19 cellular contexts compared by ENCODE assay signal in genomic region chr5:139885172-139885856, GRCh38.
DNase-seq lines count a peak whose midpoint lies in the region; ATAC-seq and TF ChIP-seq lines count a peak whose summit lies in the region.
"Had no signal": no experiment of that assay in that cellular context is flagged by ENCODE, and none has a peak within 500 bp of the region (broad histone marks: within the 10 kb centered on the region; RNA-seq: fewer than 3 reads in every experiment).

No MANE protein-coding gene starts in this region.

- ATAC-seq in central memory CD8-positive, alpha-beta T cell (replicated peaks; ENCODE audit: extremely low read depth, poor library complexity, severe bottlenecking): no peak
- ATAC-seq in psoas muscle: no peak
- ATAC-seq: A549 had no signal

- H3K27me3 Mint-ChIP-seq in MCF 10A (ENCODE audit: insufficient read depth, unreplicated experiment): peaks cover 10% of the 10 kb centered on the region
- peaks cover 23% of the 10 kb centered on the region for H3K27me3 Mint-ChIP-seq in central memory CD8-positive, alpha-beta T cell

- no peaks in the 10 kb centered on the region for H3K9me3 Mint-ChIP-seq in MCF 10A (ENCODE audit: unreplicated experiment)
- H3K9me3 Mint-ChIP-seq in central memory CD8-positive, alpha-beta T cell: no peaks in the 10 kb centered on the region
- H3K9me3 Mint-ChIP-seq: CD4-positive, alpha-beta T cell; H9 had no signal

- no peaks in the 10 kb centered on the region for H3K36me3 ChIP-seq in breast epithelium
- peaks cover 0 to 20% of the 10 kb centered on the region in 2 donors for H3K36me3 ChIP-seq in psoas muscle (ENCODE audit: insufficient read depth in 1 of 2, low read depth in 1 of 2)

- 95 to 97% (median 95%) methylated on average over 15 of the region's 15 CpGs for WGBS in psoas muscle, 3 donors

- no peak for TF ChIP-seq POLR2A in breast epithelium (IDR thresholded peaks at IDR 0.05)

- intact Hi-C loops in breast epithelium (cut with DNase I; ENCODE audit: low total_unique reads) (no loop called here), MCF 10A (cut with micrococcal nuclease) (no loop called here), psoas muscle (cut with DNase I) (no loop called here)

- BruUV-seq in MCF 10A (replicated peaks; lab: Mats Ljungman, UMichigan): no TSS peak

- no peak for TF ChIP-seq CTCF in breast epithelium (IDR thresholded peaks at IDR 0.05)
- no peak for TF ChIP-seq CTCF in MCF 10A (IDR thresholded peaks at IDR 0.05; ENCODE audit: unreplicated experiment)
- TF ChIP-seq CTCF in psoas muscle (IDR thresholded peaks at IDR 0.05): no peak

- H3K4me3 ChIP-seq in breast epithelium: no peak overlapping the region
- H3K4me3 ChIP-seq in psoas muscle: no peak overlapping the region
- H3K4me3 ChIP-seq: A549 had no signal

- no peaks in the 10 kb centered on the region for H3K27me3 ChIP-seq in breast epithelium
- no peaks in the 10 kb centered on the region for H3K27me3 ChIP-seq in psoas muscle (ENCODE audit: insufficient read depth in 3 of 3, low read length in 2 of 3)

- DNase-seq in breast epithelium (ENCODE audit: low spot score in 2 of 2) (no peak), MCF 10A (ENCODE audit: unreplicated experiment) (no peak), psoas muscle (no peak), GOT3 (lab: John Stamatoyannopoulos, UW) (no peak), NCI-H2107 treated with DMSO at 0.1 percent for 48 hours (lab: John Stamatoyannopoulos, UW; ENCODE audit: unreplicated experiment) (no peak), NAMALWA (ENCODE audit: low spot score) (no peak)
- DNase-seq in central memory CD8-positive, alpha-beta T cell (ENCODE audit: low spot score in 2 of 2): no peak
- DNase-seq: AML-193; CD4-positive, alpha-beta T cell; DMS153; DMS79; GDM1; H9; IMR-90; KBM-7 had no signal

- POLR2A ChIA-PET in MCF 10A (lab: Yijun Ruan, JAX): no interaction called here

- H3K36me3 Mint-ChIP-seq in MCF 10A (ENCODE audit: insufficient read depth, unreplicated experiment): no peaks in the 10 kb centered on the region
- H3K36me3 Mint-ChIP-seq in central memory CD8-positive, alpha-beta T cell (ENCODE audit: insufficient read depth): no peaks in the 10 kb centered on the region

- H3K4me3 Mint-ChIP-seq in MCF 10A (ENCODE audit: unreplicated experiment): no peak overlapping the region
- no peak overlapping the region for H3K4me3 Mint-ChIP-seq in central memory CD8-positive, alpha-beta T cell
- H3K4me3 Mint-ChIP-seq: CD4-positive, alpha-beta T cell; H9 had no signal

- no peak overlapping the region for H3K27ac Mint-ChIP-seq in MCF 10A (ENCODE audit: low read depth, unreplicated experiment)
- H3K27ac Mint-ChIP-seq in central memory CD8-positive, alpha-beta T cell (ENCODE audit: low read depth): peak overlapping the region; percentile 4
- H3K27ac Mint-ChIP-seq: CD4-positive, alpha-beta T cell; H9 had no signal

- H3K4me1 Mint-ChIP-seq in MCF 10A (ENCODE audit: insufficient read depth, unreplicated experiment): no peaks in the 10 kb centered on the region
- H3K4me1 Mint-ChIP-seq in central memory CD8-positive, alpha-beta T cell: peaks cover 13% of the 10 kb centered on the region

- H3K4me1 ChIP-seq in breast epithelium (no peaks in the 10 kb centered on the region), psoas muscle (peaks cover 16% of the 10 kb centered on the region)
- H3K4me1 ChIP-seq: A549 had no signal

- H3K9me3 ChIP-seq in breast epithelium (no peaks in the 10 kb centered on the region), psoas muscle (no peaks in the 10 kb centered on the region)
- H3K9me3 ChIP-seq: A549 had no signal

- H3K27ac ChIP-seq in breast epithelium: peak overlapping the region; percentile 65 to 81
- peak overlapping the region; percentile 58 for H3K27ac ChIP-seq in psoas muscle
- H3K27ac ChIP-seq: 22Rv1, A549, C4-2B, HL-60 had no signal

- CTCF ChIA-PET in MCF 10A (lab: Yijun Ruan, JAX): interaction anchor here (0.5 to 3.6 kb wide), 6 partner anchors 8 to 119 kb away, joined by 3 to 19 read pairs (median 4); no protein-coding TSS in a partner anchor
